ENCODE assay signal across 15 cellular contexts in the genomic region with DNA sequence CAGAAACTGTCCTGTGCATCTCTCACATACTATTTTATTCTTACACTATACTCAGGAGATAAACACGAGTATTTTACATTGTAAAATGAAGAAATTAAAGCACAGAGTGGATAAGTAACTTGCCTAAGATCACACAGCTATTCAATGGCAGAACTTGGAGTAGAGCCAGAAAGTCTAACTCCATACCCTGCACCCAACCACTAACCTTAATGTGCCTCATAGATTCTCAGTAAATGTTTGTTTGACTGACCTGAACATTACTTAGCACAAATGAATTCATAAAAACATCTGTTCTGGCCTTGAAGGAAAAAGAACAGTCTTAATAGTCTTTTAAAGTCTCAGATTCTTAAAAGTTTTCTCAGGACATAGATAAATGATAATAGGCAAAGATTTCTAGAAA.
"Had no signal": no experiment of that assay in that cellular context is flagged by ENCODE, and none has a peak within 500 bp of the region (broad histone marks: within the 10 kb centered on the region; RNA-seq: fewer than 3 reads in every experiment).

No MANE protein-coding gene starts in this region.

- H3K36me3 ChIP-seq: breast epithelium, lower lobe of right lung, neutrophil, transverse colon had no signal

- H3K4me1 ChIP-seq: breast epithelium had no signal

- H3K4me2 ChIP-seq: SK-N-SH had no signal

- H3K4me3 ChIP-seq: breast epithelium, lower lobe of right lung, transverse colon had no signal

- ATAC-seq: activated CD8-positive, alpha-beta T cell treated with anti-CD3 and anti-CD28 coated beads, Interleukin-2, amount 10 ng/mL, durations not matched to agents 7 days and 5 days; esophagus mucosa; left cardiac atrium; lower lobe of right lung; natural killer cell; stimulated activated naive CD8-positive, alpha-beta T cell treated with anti-CD3 and anti-CD28 coated beads, Interleukin-15, Interleukin-2, amounts not matched to agents 100 U/mL and 50 U/mL, for 24 hours had no signal

- H3K9ac ChIP-seq: SK-N-SH had no signal

- H3K27me3 ChIP-seq: breast epithelium, neutrophil, transverse colon had no signal

- DNase-seq: activated CD4-positive, alpha-beta T cell treated with anti-CD3 and anti-CD28 coated beads, Interleukin-2, amount 10 ng/mL, durations not matched to agents 7 days and 5 days; activated CD8-positive, alpha-beta T cell treated with anti-CD3 and anti-CD28 coated beads, Interleukin-2, amount 10 ng/mL, durations not matched to agents 7 days and 5 days; activated naive CD4-positive, alpha-beta T cell treated with Interleukin-2 at 50 U/mL for 16 hours; activated T-cell treated with anti-CD3 and anti-CD28 coated beads, Interleukin-2, amount 50 U/mL, for 24 hours; aorta; effector CD4-positive, alpha-beta T cell; left cardiac atrium; lower lobe of right lung; natural killer cell; SK-N-SH; stimulated activated naive CD8-positive, alpha-beta T cell treated with anti-CD3 and anti-CD28 coated beads, Interleukin-15, Interleukin-2, amounts not matched to agents 100 U/mL and 50 U/mL, for 24 hours; transverse colon had no signal

- H3K9me3 ChIP-seq: breast epithelium, lower lobe of right lung, neutrophil, SK-N-SH, transverse colon had no signal

- H3K27ac ChIP-seq: lower lobe of right lung, neutrophil had no signal
